ENCODE assay signal across 8 cellular contexts in the genomic region with DNA sequence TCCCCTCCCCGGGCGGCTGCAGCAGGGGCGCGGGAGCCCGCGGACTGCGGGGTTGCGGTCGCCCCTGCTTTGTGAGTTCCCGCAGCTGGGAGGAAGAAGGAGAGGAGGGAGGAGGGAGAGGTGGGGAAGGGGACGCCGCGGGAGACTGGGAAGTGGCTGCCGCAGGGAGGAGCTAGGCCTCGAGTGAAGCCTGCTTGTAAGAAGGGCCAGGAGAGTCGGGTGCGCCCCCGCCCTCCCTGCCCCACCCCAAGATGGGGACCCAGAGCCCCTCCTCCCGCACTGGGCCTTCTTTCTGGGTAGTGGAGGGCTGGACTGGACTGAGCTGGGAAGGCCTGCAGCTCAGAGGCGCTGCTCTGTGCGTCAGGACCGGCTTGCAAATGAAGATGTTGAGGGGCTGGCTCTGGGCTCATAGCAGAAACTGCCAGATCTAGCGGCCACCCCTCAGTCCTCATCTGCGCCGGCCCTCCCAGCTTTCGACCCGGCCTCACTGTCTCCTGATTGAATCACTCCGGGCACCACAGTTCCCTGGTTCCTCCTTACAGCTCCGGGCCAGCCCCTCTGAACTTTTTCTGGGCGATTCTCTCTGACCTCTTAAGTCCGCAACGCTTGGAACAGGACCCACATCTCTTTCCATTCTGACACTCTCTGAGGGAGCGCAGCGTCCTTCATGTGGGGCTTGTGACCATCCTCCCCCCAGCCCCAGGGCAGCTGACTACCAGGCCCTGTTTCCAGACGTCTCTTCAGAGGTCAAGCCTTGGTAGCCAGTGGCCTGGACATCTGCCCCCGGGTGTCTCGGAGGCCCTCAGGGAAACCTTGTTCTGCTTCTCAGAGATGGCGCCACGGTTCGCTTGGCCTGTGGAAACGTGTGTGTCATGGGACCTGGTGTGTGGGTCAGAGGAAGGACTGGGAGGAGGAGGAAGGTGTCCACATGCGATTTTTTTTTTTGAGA. TPM values are rescaled to one million over a fixed set of nuclear protein-coding genes. Genes with fewer than 3 reads are reported as not detected.
DNase-seq lines count a peak whose midpoint lies in the region; ATAC-seq, FAIRE-seq and TF ChIP-seq lines count a peak whose summit lies in the region.

No MANE protein-coding gene starts in this region.

- no peaks in the 10 kb centered on the region for H3K79me2 ChIP-seq in GM12878 (ENCODE audit: control insufficient read depth, insufficient read depth, low read length)

- WGBS in A549 (ENCODE audit: missing lambda C conversion rate): 79% methylated on average over 40 of the region's 42 CpGs
- 28% methylated on average over 37 of the region's 42 CpGs for WGBS in GM12878 (ENCODE audit: insufficient coverage, insufficient replicate concordance, low lambda C conversion rate, missing lambda C conversion rate)
- 31% methylated on average over 37 of the region's 42 CpGs for WGBS in prostate gland

- intact Hi-C loops in GM12878 (cut with micrococcal nuclease; ENCODE audit: unreplicated experiment) (no loop called here), prostate gland (cut with DNase I) (loop anchor here (10.0 kb wide), 1 partner anchor 81 kb away; a partner anchor contains a TSS)

- H3K4me2 ChIP-seq in A549: peak overlapping the region; percentile 79
- H3K4me2 ChIP-seq in GM12878 (ENCODE audit: control insufficient read depth, insufficient read depth): peak overlapping the region; percentile 95

- SMC1A ChIA-PET in GM12878 (lab: Charles Lee; ENCODE audit: uncharacterized antibody, unreplicated experiment): interaction anchor here (1.4 kb wide), 1 partner anchor 9 kb away, joined by 4 read pairs; no protein-coding TSS in a partner anchor

- no peaks in the 10 kb centered on the region for H3K9me3 ChIP-seq in A549
- no peaks in the 10 kb centered on the region for H3K9me3 ChIP-seq in GM12878 (replicated peaks; ENCODE audit: control insufficient read depth, insufficient read depth, low read length)
- H3K9me3 ChIP-seq in prostate gland: no peaks in the 10 kb centered on the region

- H3K9ac ChIP-seq in GM12878 (ENCODE audit: control insufficient read depth, insufficient read depth, low read length): peak overlapping the region; percentile 78

- BruUV-seq in GM12878 (replicated peaks; lab: Mats Ljungman, UMichigan): no TSS peak

- DNase-seq in A549 (ENCODE audit: low read depth in 1 of 2, low spot score in 1 of 2) (no peak), GM12891 (ENCODE audit: insufficient read length, low spot score) (peak; percentile 59), NCI-H510A treated with DMSO at 0.1 percent for 48 hours (lab: John Stamatoyannopoulos, UW) (peak; percentile 63), GM12878 (ENCODE audit: low read depth, low spot score) (no peak), hypothalamus (lab: John Stamatoyannopoulos, UW) (peak in 47 of 51 donors; percentile 7 to 77 (median 59)), prostate gland (ENCODE audit: low spot score) (peak; percentile 39)

- no peaks in the 10 kb centered on the region; the same call in 2 of the 3 replicates for H3K4me1 ChIP-seq in A549
- peaks cover 9% of the 10 kb centered on the region; the same call in 1 of the 2 replicates for H3K4me1 ChIP-seq in GM12878 (ENCODE audit: control insufficient read depth, insufficient read depth, low read length)
- H3K4me1 ChIP-seq in prostate gland (replicated peaks): no peaks in the 10 kb centered on the region

- no peaks in the 10 kb centered on the region for H4K20me1 ChIP-seq in GM12878 (ENCODE audit: control insufficient read depth, insufficient read depth)

- no peaks in the 10 kb centered on the region for H3K27me3 ChIP-seq in GM12878 (replicated peaks in 1 of 2; ENCODE audit: control insufficient read depth in 2 of 2, insufficient read depth in 2 of 2, low read length in 1 of 2)
- H3K27me3 ChIP-seq in prostate gland (replicated peaks; ENCODE audit: insufficient read depth): no peaks in the 10 kb centered on the region

- POLR2A ChIA-PET in A549 (lab: Yijun Ruan, JAX) (interaction anchor here (0.6 to 2.2 kb wide), 3 partner anchors 22 to 623 kb away, joined by 4 to 9 read pairs (median 6); a partner anchor contains a TSS), GM12878 (lab: Charles Lee) (no interaction called here)

- H3K4me3 ChIP-seq in A549: peak overlapping the region; percentile 49
- H3K4me3 ChIP-seq in GM12878: peak overlapping the region; percentile 66
- peak overlapping the region; percentile 57 to 67 for H3K4me3 ChIP-seq in prostate gland

- TF ChIP-seq EP300 in A549 (IDR thresholded peaks at IDR 0.05) (no peak), GM12878 (IDR thresholded peaks at IDR 0.05; ENCODE audit: borderline replicate concordance in 1 of 2, control insufficient read depth in 1 of 2, low read depth in 2 of 2, low read length in 2 of 2) (no peak)

- RAD21 ChIA-PET in GM12878 (lab: Charles Lee; ENCODE audit: unreplicated experiment): interaction anchor here (0.7 kb wide), 1 partner anchor 21 kb away, joined by 5 read pairs; no protein-coding TSS in a partner anchor

- H3K36me3 ChIP-seq in GM12878 (ENCODE audit: control insufficient read depth in 2 of 2, insufficient read depth in 2 of 2, low read length in 1 of 2): no peaks in the 10 kb centered on the region
- no peaks in the 10 kb centered on the region for H3K36me3 ChIP-seq in prostate gland

- CTCF ChIA-PET in A549 (lab: Yijun Ruan, JAX): interaction anchor here (0.7 to 3.0 kb wide), 3 partner anchors 14 to 72 kb away, joined by 3 to 11 read pairs (median 4); no protein-coding TSS in a partner anchor
- CTCF ChIA-PET in GM12878 (lab: Yijun Ruan, JAX): interaction anchor here (0.6 to 2.5 kb wide), 2 partner anchors 11 to 835 kb away, joined by 4 to 5 read pairs; no protein-coding TSS in a partner anchor

- peak overlapping the region; percentile 78 to 88 for H3K27ac ChIP-seq in A549
- H3K27ac ChIP-seq in GM12878 (ENCODE audit: control insufficient read depth, insufficient read depth): no peak overlapping the region
- peak overlapping the region; percentile 87 to 89 for H3K27ac ChIP-seq in prostate gland

- no peak for FAIRE-seq in A549 (lab: Jason Lieb, UNC)
- no peak for FAIRE-seq in GM12891 (lab: Jason Lieb, UNC)
- no peak for FAIRE-seq in GM12878 (lab: Jason Lieb, UNC)

- peak overlapping the region; percentile 95 for H2AFZ ChIP-seq in GM12878 (ENCODE audit: control insufficient read depth, low read depth, low read length)

- TF ChIP-seq POLR2A in A549 (IDR thresholded peaks at IDR 0.05; ENCODE audit: low read length) (no peak), GM12891 (IDR thresholded peaks at IDR 0.05; ENCODE audit: low read depth, low read length) (no peak; the same call in 1 of the 2 replicates), GM12878 (IDR thresholded peaks at IDR 0.05; ENCODE audit: low read depth, low read length) (no peak), prostate gland (IDR thresholded peaks at IDR 0.05) (peak; percentile 10)

- ATAC-seq in A549 (peak; percentile 50 to 57; a peak in 4 of 6 replicates), GM12878 (peak; percentile 54), HG02973 (IDR thresholded peaks at IDR 0.05; ENCODE audit: unreplicated experiment) (no peak), GM21447 (IDR thresholded peaks at IDR 0.05; ENCODE audit: unreplicated experiment) (no peak)

- TF ChIP-seq RAD21 in A549 (conservative IDR thresholded peaks at IDR 0.05 in 1 of 2, IDR thresholded peaks at IDR 0.05 in 1 of 2) (no peak), GM12878 (IDR thresholded peaks at IDR 0.05; ENCODE audit: insufficient read depth, low read depth, low read length) (no peak)

- in situ Hi-C loops in GM12878 (cut with MboI): no loop called here

- TF ChIP-seq CTCF in A549 (IDR thresholded peaks at IDR 0.05) (no peak), GM12878 (IDR thresholded peaks at IDR 0.05 in 2 of 3, conservative IDR thresholded peaks at IDR 0.05 in 1 of 3; ENCODE audit: control insufficient read depth in 2 of 3, extremely low read depth in 1 of 3, insufficient read depth in 1 of 3, low read depth in 3 of 3, low read length in 3 of 3) (no peak), prostate gland (IDR thresholded peaks at IDR 0.05) (no peak)

RNA-seq across cellular contexts. Expression of a gene that starts 21.9 kb away (rescaled TPM):
- polyA plus RNA-seq in A549 (2011; rRNA removed) (70.7 and 79.3 TPM in 2 replicates), A549 (2017; fragmentation: RNase III; extraction: RNeasy Plus Mini Kit Qiagen cat#74134 plus additional on column Dnase treatment) (151 to 162 TPM (median 151 TPM) in 3 replicates), GM12878 (2011; rRNA removed) (8.1 and 19.8 TPM in 2 replicates), GM12878 (2014; fragmentation: Illumina TruSeq; extraction: Trizol) (9.3 and 11.7 TPM in 2 replicates), GM12878 (2014; fragmentation: Nextera tagmentation; extraction: Ambion mirVana) (1 to 10 TPM in 1 of 2 experiments, under 1 TPM in 1; 0.34 to 1.4 TPM), GM12878 (2014; rRNA removed) (15.2 and 17.2 TPM in 2 replicates), GM12878 (2016; fragmentation: Nextera tagmentation; extraction: Ambion mirVana) (10 to 100 TPM; 13.8 to 18.8 TPM)
- polyA plus RNA-seq in A549 (2012; cell fraction: cytosol; rRNA removed): 113 and 144 TPM in 2 replicates
- 212 and 377 TPM in 2 replicates for polyA plus RNA-seq in A549 (2012; cell fraction: nucleus; rRNA removed)
- polyA minus RNA-seq in A549 (2011; rRNA and poly(A)+ RNA removed): 48.4 and 51.1 TPM in 2 replicates
- 14.8 TPM for polyA plus RNA-seq in GM12891 (2012; ENCODE audit: low read depth, missing spikeins)
- total RNA-seq in GM12878 (2013; cell fraction: nucleolus; rRNA removed): 69.8 and 79.0 TPM in 2 replicates
- total RNA-seq in GM12878 (2014; rRNA removed) (11.5 and 13.6 TPM in 2 replicates), GM12878 (2014; rRNA removed; fragmentation: Illumina TruSeq; extraction: Trizol) (8.0 and 9.5 TPM in 2 replicates), GM12878 (2021) (17.9 and 18.8 TPM in 2 replicates), prostate gland (100 to 1,000 TPM; 123 to 189 TPM)
- polyA plus RNA-seq in GM12878 (2011; ENCODE audit: low read depth): 4.7 TPM
- polyA plus RNA-seq in GM12878 (2011; cell fraction: cytosol; rRNA removed): 19.2 and 26.8 TPM in 2 replicates
- polyA plus RNA-seq in GM12878 (2011; cell fraction: nucleus; rRNA removed): 35.5 and 37.6 TPM in 2 replicates
- 14.7 and 24.2 TPM in 2 replicates for polyA plus RNA-seq in GM12878 (2012)
- 14.8 and 16.9 TPM in 2 replicates for polyA minus RNA-seq in GM12878 (2011; rRNA and poly(A)+ RNA removed)
- polyA minus RNA-seq in GM12878 (2011; cell fraction: cytosol; rRNA and poly(A)+ RNA removed): 11.5 and 13.1 TPM in 2 replicates
- 11.2 and 18.3 TPM in 2 replicates for polyA minus RNA-seq in GM12878 (2011; cell fraction: nucleus; rRNA and poly(A)+ RNA removed)

RNA-seq across cellular contexts. Expression of a gene that starts 58.2 kb away (rescaled TPM):
- 3.9 and 4.7 TPM in 2 replicates for polyA plus RNA-seq in A549 (2011; rRNA removed)
- 4.5 and 7.7 TPM in 2 replicates for polyA plus RNA-seq in A549 (2012; cell fraction: cytosol; rRNA removed)
- polyA plus RNA-seq in A549 (2012; cell fraction: nucleus; rRNA removed): 27.2 and 29.2 TPM in 2 replicates
- polyA plus RNA-seq in A549 (2017; fragmentation: RNase III; extraction: RNeasy Plus Mini Kit Qiagen cat#74134 plus additional on column Dnase treatment): 5.8 to 7.9 TPM (median 5.9 TPM) in 3 replicates
- polyA minus RNA-seq in A549 (2011; rRNA and poly(A)+ RNA removed): 8.3 and 14.5 TPM in 2 replicates
- polyA plus RNA-seq in GM12891 (2012; ENCODE audit: low read depth, missing spikeins): 3.4 TPM
- 50.1 and 57.7 TPM in 2 replicates for total RNA-seq in GM12878 (2013; cell fraction: nucleolus; rRNA removed)
- total RNA-seq in GM12878 (2014; rRNA removed): 12.3 and 13.7 TPM in 2 replicates
- 6.2 and 6.3 TPM in 2 replicates for total RNA-seq in GM12878 (2014; rRNA removed; fragmentation: Illumina TruSeq; extraction: Trizol)
- 22.9 and 30.0 TPM in 2 replicates for total RNA-seq in GM12878 (2021)
- polyA plus RNA-seq in GM12878 (2011; ENCODE audit: low read depth): 3.3 TPM
- polyA plus RNA-seq in GM12878 (2011; rRNA removed): 3.5 and 8.0 TPM in 2 replicates
- polyA plus RNA-seq in GM12878 (2011; cell fraction: cytosol; rRNA removed): 6.5 and 7.7 TPM in 2 replicates
- polyA plus RNA-seq in GM12878 (2011; cell fraction: nucleus; rRNA removed): 76.3 and 76.9 TPM in 2 replicates
- 8.5 and 11.5 TPM in 2 replicates for polyA plus RNA-seq in GM12878 (2012)
- 2.5 and 7.3 TPM in 2 replicates for polyA plus RNA-seq in GM12878 (2014; fragmentation: Illumina TruSeq; extraction: Trizol)
- polyA plus RNA-seq in GM12878 (2014; fragmentation: Nextera tagmentation; extraction: Ambion mirVana): under 1 TPM; 0.10 to 0.80 TPM
- polyA plus RNA-seq in GM12878 (2014; rRNA removed): 20.2 and 21.9 TPM in 2 replicates
- 1 to 10 TPM; 1.9 to 4.2 TPM for polyA plus RNA-seq in GM12878 (2016; fragmentation: Nextera tagmentation; extraction: Ambion mirVana)
- 6.4 and 13.3 TPM in 2 replicates for polyA minus RNA-seq in GM12878 (2011; rRNA and poly(A)+ RNA removed)
- polyA minus RNA-seq in GM12878 (2011; cell fraction: cytosol; rRNA and poly(A)+ RNA removed): 5.7 and 9.9 TPM in 2 replicates
- 12.2 and 21.5 TPM in 2 replicates for polyA minus RNA-seq in GM12878 (2011; cell fraction: nucleus; rRNA and poly(A)+ RNA removed)
- total RNA-seq in prostate gland: 10 to 100 TPM in 1 of 2 donors, 1 to 10 TPM in 1; 1.7 to 14.6 TPM

Comparison
In these comparisons a context has a peak if more than half of its experiments do, and no peak if none do; other contexts are left out.
1. ATAC-seq: peak in A549 (2 of 2) and GM12878 (single experiment); none in HG02973 (single experiment) and GM21447 (single experiment).
2. DNase-seq: peak in GM12891 (single experiment), NCI-H510A treated with DMSO at 0.1 percent for 48 hours (single experiment), hypothalamus (47 of 51) and prostate gland (single experiment); none in A549 (0 of 2) and GM12878 (single experiment).
3. Peak in every context shown above with its lines, with median percentiles within 50 percentile points of each other: H3K4me3 ChIP-seq.